In genomic region chr20:59822291-59823029, GRCh38 we compare ENCODE assay signal across 25 cellular contexts.
DNase-seq lines count a peak whose midpoint lies in the region; ATAC-seq and TF ChIP-seq lines count a peak whose summit lies in the region.
"Had no signal": no experiment of that assay in that cellular context is flagged by ENCODE, and none has a peak within 500 bp of the region (broad histone marks: within the 10 kb centered on the region; RNA-seq: fewer than 3 reads in every experiment).

No MANE protein-coding gene starts in this region.

- no peak overlapping the region for H4K91ac ChIP-seq in neuronal stem cell (ENCODE audit: low read depth, low read length, poor library complexity)

- intact Hi-C loops in Right ventricle myocardium inferior (cut with DNase I): no loop called here

- H3K18ac ChIP-seq in neuronal stem cell (ENCODE audit: low read length): peak overlapping the region; percentile 55

- no peak overlapping the region for H3K4ac ChIP-seq in neuronal stem cell (ENCODE audit: low read length)

- no peak overlapping the region for H3K27ac ChIP-seq in right atrium auricular region
- no peak overlapping the region for H3K27ac ChIP-seq in coronary artery
- H3K27ac ChIP-seq in neuronal stem cell (replicated peaks; ENCODE audit: low read length): no peak overlapping the region
- H3K27ac ChIP-seq: BLaER1, gastroesophageal sphincter, hepatocyte, parathyroid adenoma, PC-9, tibial artery had no signal

- no peaks in the 10 kb centered on the region for H3K79me1 ChIP-seq in neuronal stem cell (ENCODE audit: low read depth, low read length)

- no peak overlapping the region for H2BK120ac ChIP-seq in neuronal stem cell (ENCODE audit: low read depth, low read length)

- H3K23ac ChIP-seq in neuronal stem cell (ENCODE audit: low read depth, low read length, poor library complexity): no peak overlapping the region

- H3K9me3 ChIP-seq in right atrium auricular region (no peaks in the 10 kb centered on the region), neuronal stem cell (replicated peaks in 1 of 2; ENCODE audit: control insufficient read depth in 2 of 2, insufficient read depth in 1 of 2, low read depth in 1 of 2, low read length in 2 of 2) (no peaks in the 10 kb centered on the region)
- H3K9me3 ChIP-seq: BLaER1, gastroesophageal sphincter, tibial artery had no signal

- ATAC-seq in Right ventricle myocardium inferior: no peak
- ATAC-seq in GM19467 (IDR thresholded peaks at IDR 0.05; ENCODE audit: unreplicated experiment): no peak
- ATAC-seq: activated naive CD8-positive, alpha-beta T cell treated with anti-CD3 and anti-CD28 coated beads, Interleukin-2, amount 50 U/mL, for 24 hours; activated T-cell treated with anti-CD3 and anti-CD28 coated beads, Interleukin-2, amount 50 U/mL, for 4 hours; gastroesophageal sphincter; left colon; stimulated activated naive CD8-positive, alpha-beta T cell treated with anti-CD3 and anti-CD28 coated beads, Interleukin-15, amount 100 ng/mL, for 72 hours had no signal

- no peak overlapping the region for H3K4me2 ChIP-seq in neuronal stem cell (ENCODE audit: insufficient read depth, low read length, poor library complexity, severe bottlenecking)
- H3K4me2 ChIP-seq: BLaER1, hepatocyte, PC-9 had no signal

- peak overlapping the region; percentile 83 for H2AK5ac ChIP-seq in neuronal stem cell (ENCODE audit: low read depth, low read length)

- no peak overlapping the region for H2BK12ac ChIP-seq in neuronal stem cell (ENCODE audit: low read length)

- H3K4me1 ChIP-seq in right atrium auricular region: peaks cover 0 to 72% of the 10 kb centered on the region in 2 donors
- H3K4me1 ChIP-seq in neuronal stem cell (ENCODE audit: control insufficient read depth in 2 of 2, insufficient read depth in 1 of 2, low read depth in 1 of 2, low read length in 2 of 2): no peaks in the 10 kb centered on the region
- H3K4me1 ChIP-seq: parathyroid adenoma, tibial artery had no signal

- H3K27me3 ChIP-seq in right atrium auricular region: no peaks in the 10 kb centered on the region
- H3K27me3 ChIP-seq in neuronal stem cell (ENCODE audit: control insufficient read depth in 3 of 3, insufficient read depth in 3 of 3, low read depth in 1 of 3, low read length in 3 of 3): peaks cover 0 to 8% (median 0%) of the 10 kb centered on the region in 3 experiments
- H3K27me3 ChIP-seq: BLaER1, hepatocyte had no signal

- no peak overlapping the region for H2BK5ac ChIP-seq in neuronal stem cell (ENCODE audit: low read length)

- no peak overlapping the region for H4K8ac ChIP-seq in neuronal stem cell (ENCODE audit: low read depth, low read length)

- H2BK15ac ChIP-seq in neuronal stem cell (ENCODE audit: low read length): no peak overlapping the region

- H3K36me3 ChIP-seq in right atrium auricular region: no peaks in the 10 kb centered on the region
- no peaks in the 10 kb centered on the region for H3K36me3 ChIP-seq in neuronal stem cell (replicated peaks in 1 of 2; ENCODE audit: control insufficient read depth in 2 of 2, insufficient read depth in 2 of 2, low read length in 2 of 2)
- H3K36me3 ChIP-seq: gastroesophageal sphincter, tibial artery had no signal

- H2AFZ ChIP-seq in neuronal stem cell (ENCODE audit: low read length): no peak overlapping the region
- H2AFZ ChIP-seq: hepatocyte, parathyroid adenoma, PC-9 had no signal

- DNase-seq in right atrium auricular region (ENCODE audit: low spot score) (peak; percentile 42), Right ventricle myocardium inferior (ENCODE audit: missing footprints) (no peak), coronary artery (ENCODE audit: low spot score) (peak; percentile 57), neuronal stem cell (ENCODE audit: low spot score) (no peak), NCI-H774 (lab: John Stamatoyannopoulos, UW) (no peak)
- no peak for DNase-seq in stimulated activated CD4-positive, alpha-beta T cell treated with anti-CD3 and anti-CD28 coated beads, Interleukin-2, amount 100 ng/mL, for 24 hours
- DNase-seq: activated CD4-positive, alpha-beta T cell treated with anti-CD3 and anti-CD28 coated beads for 1 hour; activated gamma-delta T cell treated with Interleukin-2 at 50 U/mL for 16 hours; activated naive CD8-positive, alpha-beta T cell treated with anti-CD3 and anti-CD28 coated beads, Interleukin-2, amount 50 U/mL, for 24 hours; activated T-cell treated with anti-CD3 and anti-CD28 coated beads, Interleukin-2, amount 50 U/mL, for 4 hours; central memory CD4-positive, alpha-beta T cell; Kasumi-1; left colon; NCI-H1417 treated with DMSO at 0.1 percent for 48 hours; NCI-H2029 treated with DMSO at 0.1 percent for 48 hours; NCI-H526 treated with DMSO at 0.1 percent for 48 hours; PC-9; SHP77; stimulated activated naive CD8-positive, alpha-beta T cell treated with anti-CD3 and anti-CD28 coated beads, Interleukin-15, amount 100 ng/mL, for 72 hours had no signal

- TF ChIP-seq CTCF in right atrium auricular region (IDR thresholded peaks at IDR 0.05) (no peak), coronary artery (IDR thresholded peaks at IDR 0.05) (no peak)

- WGBS in neuronal stem cell (ENCODE audit: extremely low coverage in 2 of 2, insufficient read length in 2 of 2, insufficient replicate concordance in 1 of 2), 2 donors: no CpG with 5 or more reads among the region's 21 CpGs

- H3K4me3 ChIP-seq in right atrium auricular region (no peak overlapping the region), coronary artery (no peak overlapping the region), neuronal stem cell (ENCODE audit: low read length in 2 of 2) (no peak overlapping the region)
- H3K4me3 ChIP-seq: BLaER1, gastroesophageal sphincter, hepatocyte, PC-9, tibial artery had no signal

- H3K14ac ChIP-seq in neuronal stem cell (ENCODE audit: low read length): no peak overlapping the region

- no peak overlapping the region for H3K9ac ChIP-seq in neuronal stem cell (ENCODE audit: low read depth, low read length, poor library complexity)
- H3K9ac ChIP-seq: BLaER1, parathyroid adenoma had no signal

Comparison
In these comparisons a context has a peak if more than half of its experiments do, and no peak if none do; other contexts are left out.
1. DNase-seq: peak in right atrium auricular region (single experiment) and coronary artery (single experiment); none in Right ventricle myocardium inferior (single experiment), neuronal stem cell (single experiment), stimulated activated CD4-positive, alpha-beta T cell treated with anti-CD3 and anti-CD28 coated beads, Interleukin-2, amount 100 ng/mL, for 24 hours (0 of 2) and NCI-H774 (single experiment).